Comparison of ENCODE assay signal across 27 cellular contexts in genomic region chr6:124057448-124057847, GRCh38.
DNase-seq lines count a peak whose midpoint lies in the region; ATAC-seq and TF ChIP-seq lines count a peak whose summit lies in the region.
"Had no signal": no experiment of that assay in that cellular context is flagged by ENCODE, and none has a peak within 500 bp of the region (broad histone marks: within the 10 kb centered on the region; RNA-seq: fewer than 3 reads in every experiment).

No MANE protein-coding gene starts in this region.

- no peaks in the 10 kb centered on the region for H3K36me3 Mint-ChIP-seq in endodermal cell (ENCODE audit: low read depth)
- H3K36me3 Mint-ChIP-seq: activated naive CD4-positive, alpha-beta T cell treated with anti-CD3 and anti-CD28 coated beads, Interleukin-2, amount 10 ng/mL, durations not matched to agents 7 days and 5 days; stimulated activated naive B cell treated with anti-CD40 and anti-IgM and Interleukin-4, amounts not matched to agents 10 μg/mL and 1 μg/mL and 100 μg/mL, for 72 hours had no signal

- peaks cover 4% of the 10 kb centered on the region for H3K4me1 ChIP-seq in endodermal cell (ENCODE audit: control insufficient read depth, insufficient read depth, low read length)
- H3K4me1 ChIP-seq: BE2C, left lung, right atrium auricular region, spleen had no signal

- ATAC-seq in HG03095 (IDR thresholded peaks at IDR 0.05; ENCODE audit: unreplicated experiment), result no peak
- ATAC-seq: gastrocnemius medialis; left lung; stimulated activated naive B cell treated with anti-CD40 and anti-IgM and Interleukin-4, amounts not matched to agents 10 μg/mL and 1 μg/mL and 100 μg/mL, for 72 hours had no signal

- peaks cover 2% of the 10 kb centered on the region for H3K27me3 Mint-ChIP-seq in endodermal cell (ENCODE audit: insufficient read depth)
- H3K27me3 Mint-ChIP-seq: activated naive CD4-positive, alpha-beta T cell treated with anti-CD3 and anti-CD28 coated beads, Interleukin-2, amount 10 ng/mL, durations not matched to agents 7 days and 5 days; stimulated activated naive B cell treated with anti-CD40 and anti-IgM and Interleukin-4, amounts not matched to agents 10 μg/mL and 1 μg/mL and 100 μg/mL, for 72 hours had no signal

- DNase-seq in G401 (ENCODE audit: low spot score), result peak; percentile 57
- DNase-seq in NCI-H1417 (lab: John Stamatoyannopoulos, UW), result peak; percentile 42 to 89 (median 50)
- DNase-seq in NCI-H748 (lab: John Stamatoyannopoulos, UW; ENCODE audit: unreplicated experiment), result peak; percentile 62
- no peak for DNase-seq in endodermal cell
- no peak for DNase-seq in activated T-cell treated with anti-CD3 and anti-CD28 coated beads for 4 hours
- DNase-seq in NCI-H1694 (lab: John Stamatoyannopoulos, UW), result no peak
- no peak for DNase-seq in hippocampal formation (lab: John Stamatoyannopoulos, UW)
- DNase-seq: activated CD4-positive, alpha-beta T cell treated with anti-CD3 and anti-CD28 coated beads for 48 hours; activated naive CD4-positive, alpha-beta T cell treated with anti-CD3 and anti-CD28 coated beads, Interleukin-2, amount 10 ng/mL, durations not matched to agents 7 days and 5 days; amygdala; BE2C; cortex of kidney; gastrocnemius medialis; H9; hypothalamus; left lung; NCI-H446; occipital lobe; RPMI8226; spleen; stimulated activated CD4-positive, alpha-beta T cell treated with anti-CD3 and anti-CD28 coated beads, Interleukin-4, amount 100 ng/mL, for 24 hours; stimulated activated naive B cell treated with anti-CD40 and anti-IgM and Interleukin-4, amounts not matched to agents 10 μg/mL and 1 μg/mL and 100 μg/mL, for 72 hours had no signal

- no peaks in the 10 kb centered on the region for H3K36me3 ChIP-seq in endodermal cell (ENCODE audit: control insufficient read depth, insufficient read depth, low read length)
- H3K36me3 ChIP-seq: BE2C, gastrocnemius medialis, left lung, right atrium auricular region, spleen had no signal

- H3K27me3 ChIP-seq in endodermal cell (ENCODE audit: control insufficient read depth, insufficient read depth, low read length, poor library complexity, severe bottlenecking), result no peaks in the 10 kb centered on the region
- H3K27me3 ChIP-seq: BE2C, gastrocnemius medialis, left lung, right atrium auricular region, spleen had no signal

- H3K9me3 Mint-ChIP-seq in endodermal cell, result no peaks in the 10 kb centered on the region
- H3K9me3 Mint-ChIP-seq: activated naive CD4-positive, alpha-beta T cell treated with anti-CD3 and anti-CD28 coated beads, Interleukin-2, amount 10 ng/mL, durations not matched to agents 7 days and 5 days; H9; T-helper 1 cell treated with Interleukin-12 subunit alpha and Interleukin-12 subunit beta and Interleukin-4 antibody, amounts not matched to agents 30 μg/mL and 1 μg/mL, for 36 hours had no signal

- H3K27ac Mint-ChIP-seq in endodermal cell, result no peak overlapping the region
- H3K27ac Mint-ChIP-seq: activated naive CD4-positive, alpha-beta T cell treated with anti-CD3 and anti-CD28 coated beads, Interleukin-2, amount 10 ng/mL, durations not matched to agents 7 days and 5 days; H9; stimulated activated naive B cell treated with anti-CD40 and anti-IgM and Interleukin-4, amounts not matched to agents 10 μg/mL and 1 μg/mL and 100 μg/mL, for 72 hours; T-helper 1 cell treated with Interleukin-12 subunit alpha and Interleukin-12 subunit beta and Interleukin-4 antibody, amounts not matched to agents 30 μg/mL and 1 μg/mL, for 36 hours had no signal

- whole genome bisulfite sequencing in endodermal cell (ENCODE audit: insufficient coverage in 1 of 2, insufficient read length in 1 of 2), 2 experiments, result 98 to 100% methylated on average over 1 to 2 of the region's 2 CpGs

- TF ChIP-seq CTCF in endodermal cell (conservative IDR thresholded peaks at IDR 0.05), result no peak

- H3K27ac ChIP-seq in endodermal cell (ENCODE audit: low read depth, low read length), result no peak overlapping the region
- H3K27ac ChIP-seq: gastrocnemius medialis, HL-60, left lung, right atrium auricular region, SK-N-MC, spleen had no signal

- no peaks in the 10 kb centered on the region for H3K9me3 ChIP-seq in endodermal cell (ENCODE audit: control insufficient read depth, low read length)
- H3K9me3 ChIP-seq: BE2C, gastrocnemius medialis, left lung, right atrium auricular region, spleen had no signal

- peaks cover 7% of the 10 kb centered on the region for H3K4me1 Mint-ChIP-seq in endodermal cell
- H3K4me1 Mint-ChIP-seq: activated naive CD4-positive, alpha-beta T cell treated with anti-CD3 and anti-CD28 coated beads, Interleukin-2, amount 10 ng/mL, durations not matched to agents 7 days and 5 days; H9; stimulated activated naive B cell treated with anti-CD40 and anti-IgM and Interleukin-4, amounts not matched to agents 10 μg/mL and 1 μg/mL and 100 μg/mL, for 72 hours had no signal

- in situ Hi-C loops in G401 (cut with HindIII; ENCODE audit: low sequenced_read_pairs), result no loop called here

- no peak overlapping the region for H3K4me3 Mint-ChIP-seq in endodermal cell
- H3K4me3 Mint-ChIP-seq: activated naive CD4-positive, alpha-beta T cell treated with anti-CD3 and anti-CD28 coated beads, Interleukin-2, amount 10 ng/mL, durations not matched to agents 7 days and 5 days; H9; stimulated activated naive B cell treated with anti-CD40 and anti-IgM and Interleukin-4, amounts not matched to agents 10 μg/mL and 1 μg/mL and 100 μg/mL, for 72 hours; T-helper 1 cell treated with Interleukin-12 subunit alpha and Interleukin-12 subunit beta and Interleukin-4 antibody, amounts not matched to agents 30 μg/mL and 1 μg/mL, for 36 hours had no signal

- H3K4me3 ChIP-seq in endodermal cell (ENCODE audit: low read length), result peak overlapping the region; percentile 27
- H3K4me3 ChIP-seq: left lung, right atrium auricular region, SK-N-MC, spleen had no signal

- no peak overlapping the region for H3K9ac ChIP-seq in endodermal cell (ENCODE audit: extremely low read depth, low read length, poor library complexity, severe bottlenecking)

Comparison
In these comparisons a context has a peak if more than half of its experiments do, and no peak if none do; other contexts are left out.
1. DNase-seq: peak in G401 (single experiment), NCI-H1417 (3 of 3) and NCI-H748 (single experiment); none in endodermal cell (single experiment), activated T-cell treated with anti-CD3 and anti-CD28 coated beads for 4 hours (single experiment), NCI-H1694 (single experiment) and hippocampal formation (0 of 2).